ENCODE assay signal across 1 cellular context in genomic region chr6:165676435-165677068, GRCh38.
TF ChIP-seq lines count a peak whose summit lies in the region.

No MANE protein-coding gene starts in this region.

TF ChIP-seq in HepG2, 621 proteins besides CTCF, POLR2A, EP300 and RAD21:
- TF ChIP-seq JUN (CRISPR knock-in tag; IDR thresholded peaks at IDR 0.05): no peak
- TF ChIP-seq ZNF652 (CRISPR knock-in tag; IDR thresholded peaks at IDR 0.05; ENCODE audit: borderline replicate concordance, low read depth): no peak
- no peak for TF ChIP-seq TAF1 (CRISPR knock-in tag; IDR thresholded peaks at IDR 0.05)
- no peak for TF ChIP-seq ETV6 (CRISPR knock-in tag; conservative IDR thresholded peaks at IDR 0.05)
- TF ChIP-seq ZNF780A (CRISPR knock-in tag; IDR thresholded peaks at IDR 0.05): no peak
- no peak for TF ChIP-seq ZNF333 (CRISPR knock-in tag; IDR thresholded peaks at IDR 0.05; ENCODE audit: borderline replicate concordance)
- TF ChIP-seq ZFP1 (CRISPR knock-in tag; IDR thresholded peaks at IDR 0.05): no peak
- TF ChIP-seq ZNF33B (CRISPR knock-in tag; IDR thresholded peaks at IDR 0.05): no peak
- TF ChIP-seq IRF2 (CRISPR knock-in tag; IDR thresholded peaks at IDR 0.05): no peak
- no peak for TF ChIP-seq KDM5A (IDR thresholded peaks at IDR 0.05; ENCODE audit: borderline replicate concordance, low read length)
- TF ChIP-seq KLF12 (CRISPR knock-in tag; IDR thresholded peaks at IDR 0.05; ENCODE audit: borderline replicate concordance): no peak
- no peak for TF ChIP-seq NKX3-1 (CRISPR knock-in tag; IDR thresholded peaks at IDR 0.05)
- no peak for TF ChIP-seq TOPORS (CRISPR knock-in tag; IDR thresholded peaks at IDR 0.05)
- TF ChIP-seq U2AF1 (optimal IDR thresholded peaks at IDR 0.05; ENCODE audit: low read depth, low read length): no peak
- no peak for TF ChIP-seq ZSCAN29 (CRISPR knock-in tag; conservative IDR thresholded peaks at IDR 0.05)
- TF ChIP-seq CCAR2 (optimal IDR thresholded peaks at IDR 0.05; ENCODE audit: low read depth, low read length): no peak
- TF ChIP-seq ZNF225 (CRISPR knock-in tag; IDR thresholded peaks at IDR 0.05): no peak
- no peak for TF ChIP-seq AKNA (CRISPR knock-in tag; IDR thresholded peaks at IDR 0.05; ENCODE audit: borderline replicate concordance)
